8 cellular contexts compared by ENCODE assay signal in the genomic region with DNA sequence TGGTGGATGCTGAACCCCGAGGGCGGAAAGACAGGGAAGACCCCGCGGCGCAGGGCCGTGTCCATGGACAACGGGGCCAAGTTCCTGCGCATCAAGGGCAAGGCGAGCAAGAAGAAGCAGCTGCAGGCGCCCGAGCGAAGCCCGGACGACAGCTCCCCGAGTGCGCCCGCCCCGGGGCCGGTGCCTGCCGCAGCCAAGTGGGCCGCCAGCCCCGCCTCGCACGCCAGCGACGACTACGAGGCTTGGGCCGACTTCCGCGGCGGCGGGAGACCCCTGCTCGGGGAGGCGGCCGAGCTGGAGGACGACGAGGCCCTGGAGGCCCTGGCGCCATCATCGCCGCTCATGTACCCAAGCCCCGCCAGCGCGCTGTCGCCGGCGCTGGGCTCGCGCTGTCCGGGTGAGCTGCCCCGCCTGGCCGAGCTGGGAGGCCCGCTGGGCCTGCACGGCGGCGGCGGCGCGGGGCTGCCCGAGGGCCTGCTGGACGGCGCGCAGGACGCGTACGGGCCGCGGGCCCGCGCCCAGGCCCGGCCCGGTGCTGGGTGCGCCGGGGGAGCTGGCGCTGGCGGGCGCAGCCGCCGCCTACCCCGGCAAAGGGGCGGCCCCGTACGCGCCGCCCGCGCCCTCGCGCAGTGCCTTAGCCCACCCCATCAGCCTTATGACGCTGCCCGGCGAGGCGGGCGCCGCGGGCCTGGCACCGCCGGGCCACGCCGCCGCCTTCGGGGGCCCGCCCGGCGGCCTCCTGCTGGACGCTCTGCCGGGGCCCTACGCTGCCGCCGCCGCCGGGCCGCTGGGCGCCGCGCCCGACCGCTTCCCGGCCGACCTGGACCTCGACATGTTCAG. TPM values are rescaled to one million over a fixed set of nuclear protein-coding genes. Genes with fewer than 3 reads are reported as not detected.
DNase-seq lines count a peak whose midpoint lies in the region; ATAC-seq and TF ChIP-seq lines count a peak whose summit lies in the region.

No MANE protein-coding gene starts in this region.

- H3K9me3 Mint-ChIP-seq in CD4-positive, CD25-positive, alpha-beta regulatory T cell: no peaks in the 10 kb centered on the region

- H3K27ac ChIP-seq in CD4-positive, CD25-positive, alpha-beta regulatory T cell (ENCODE audit: insufficient read depth, low read length, poor library complexity, severe bottlenecking): no peak overlapping the region
- peak overlapping the region; percentile 43 to 90 (median 87) for H3K27ac ChIP-seq in spleen

- no peak for DNase-seq in CD4-positive, CD25-positive, alpha-beta regulatory T cell
- DNase-seq in NCI-H460 (ENCODE audit: extremely low read depth, low read depth): peak; percentile 13
- no peak for DNase-seq in astrocyte of the spinal cord (ENCODE audit: low read depth, low spot score)
- no peak for DNase-seq in spleen
- DNase-seq in SKM-1 (lab: John Stamatoyannopoulos, UW; ENCODE audit: unreplicated experiment): no peak
- DNase-seq in activated CD4-positive, CD25-positive, alpha-beta regulatory T cell (lab: John Stamatoyannopoulos, UW): no peak

- peaks cover 69% of the 10 kb centered on the region for H3K27me3 Mint-ChIP-seq in CD4-positive, CD25-positive, alpha-beta regulatory T cell

- H3K9me3 ChIP-seq in CD4-positive, CD25-positive, alpha-beta regulatory T cell (ENCODE audit: control insufficient read depth in 2 of 2, low read length in 2 of 2): no peaks in the 10 kb centered on the region
- H3K9me3 ChIP-seq in iPS-18c (ENCODE audit: control insufficient read depth, insufficient read depth, low read length) (no peaks in the 10 kb centered on the region), spleen (no peaks in the 10 kb centered on the region)

- TF ChIP-seq CTCF in astrocyte of the spinal cord (IDR thresholded peaks at IDR 0.05; ENCODE audit: low read depth, low read length): no peak
- TF ChIP-seq CTCF in spleen (IDR thresholded peaks at IDR 0.05 in 8 of 11, conservative IDR thresholded peaks at IDR 0.05 in 3 of 11): no peak

- H3K36me3 ChIP-seq in CD4-positive, CD25-positive, alpha-beta regulatory T cell (ENCODE audit: control insufficient read depth, insufficient read depth, low read length): no peaks in the 10 kb centered on the region
- H3K36me3 ChIP-seq in spleen: no peaks in the 10 kb centered on the region

- no peak overlapping the region for H3K4me3 ChIP-seq in CD4-positive, CD25-positive, alpha-beta regulatory T cell (ENCODE audit: low read depth, low read length)
- H3K4me3 ChIP-seq in astrocyte of the spinal cord (ENCODE audit: low read depth, low read length) (peak overlapping the region; percentile 29), iPS-18c (ENCODE audit: insufficient read depth, low read depth, low read length) (peak overlapping the region; percentile 58), spleen (peak overlapping the region; percentile 39 to 72 (median 51))

- no peaks in the 10 kb centered on the region for H3K36me3 Mint-ChIP-seq in CD4-positive, CD25-positive, alpha-beta regulatory T cell

- peaks cover 12% of the 10 kb centered on the region for H3K4me1 ChIP-seq in CD4-positive, CD25-positive, alpha-beta regulatory T cell (ENCODE audit: control insufficient read depth, insufficient read depth, low read length, poor library complexity, severe bottlenecking)
- peaks cover 0 to 42% (median 27%) of the 10 kb centered on the region in 6 donors for H3K4me1 ChIP-seq in spleen

- H3K27me3 ChIP-seq in CD4-positive, CD25-positive, alpha-beta regulatory T cell (ENCODE audit: control insufficient read depth, insufficient read depth, low read length): peaks cover 24% of the 10 kb centered on the region
- H3K27me3 ChIP-seq in spleen (replicated peaks in 1 of 7): peaks cover 0 to 73% (median 27%) of the 10 kb centered on the region in 7 donors

- 1 to 3% (median 2%) methylated on average over 7 to 120 of the region's 120 CpGs for WGBS in spleen, 5 donors

- peak overlapping the region in 3 of 4 donors; percentile 79 to 86 (median 85) for H3K4me3 Mint-ChIP-seq in CD4-positive, CD25-positive, alpha-beta regulatory T cell

- H3K27ac Mint-ChIP-seq in CD4-positive, CD25-positive, alpha-beta regulatory T cell: no peak overlapping the region

- ATAC-seq in CD4-positive, CD25-positive, alpha-beta regulatory T cell (ENCODE audit: low read depth in 2 of 2): peak; percentile 36 to 40
- no peak for ATAC-seq in HG03460 (IDR thresholded peaks at IDR 0.05; ENCODE audit: unreplicated experiment)

- intact Hi-C loops in spleen (cut with DNase I; ENCODE audit: low total_unique reads): no loop called here

- in situ Hi-C loops in astrocyte of the spinal cord (cut with HindIII; ENCODE audit: low sequenced_read_pairs): no loop called here

- H3K4me1 Mint-ChIP-seq in CD4-positive, CD25-positive, alpha-beta regulatory T cell: peaks cover 0 to 25% (median 6%) of the 10 kb centered on the region in 4 donors

- TF ChIP-seq POLR2A in spleen (IDR thresholded peaks at IDR 0.05): no peak

RNA-seq across cellular contexts. Expression of gene FOXO6, which starts 20.7 kb away (rescaled TPM):
- 0.91 TPM for total RNA-seq in CD4-positive, CD25-positive, alpha-beta regulatory T cell
- not detected for polyA plus RNA-seq in CD4-positive, CD25-positive, alpha-beta regulatory T cell
- total RNA-seq in NCI-H460 (2014; rRNA removed; shearing (Covaris generic)): 0.05 TPM in 1 of 2 replicates, not detected in the other
- 0.04 and 0.53 TPM in 2 replicates for polyA plus RNA-seq in NCI-H460 (2014; cell fraction: nucleus; rRNA removed)
- total RNA-seq in spleen: 1 to 10 TPM in 2 of 7 donors, under 1 TPM in 4, not detected in 1; 0.26 to 1.6 (median 0.41) TPM
- under 1 TPM; 0.14 to 0.20 (median 0.19) TPM for polyA plus RNA-seq in spleen
